In genomic region chrX:9681422-9681821, GRCh38 we compare ENCODE assay signal across 1 cellular context.
TF ChIP-seq lines count a peak whose summit lies in the region.

No MANE protein-coding gene starts in this region.

TF ChIP-seq in HCT116, 20 proteins besides CTCF, POLR2A, EP300 and RAD21 (continued from another document):
- no peak for TF ChIP-seq ZBTB33 (IDR thresholded peaks at IDR 0.05; ENCODE audit: extremely low read depth, insufficient replicate concordance, low read length)
- TF ChIP-seq MAX (IDR thresholded peaks at IDR 0.05): no peak
- no peak for TF ChIP-seq ELF1 (IDR thresholded peaks at IDR 0.05; ENCODE audit: borderline replicate concordance, low read depth)
- no peak for TF ChIP-seq SP1 (IDR thresholded peaks at IDR 0.05; ENCODE audit: low read depth)
- no peak for TF ChIP-seq CBX3 (IDR thresholded peaks at IDR 0.05; ENCODE audit: low read depth)
- TF ChIP-seq FOSL1 (IDR thresholded peaks at IDR 0.05; ENCODE audit: low read depth): no peak
- no peak for TF ChIP-seq EZH2phosphoT487 (IDR thresholded peaks at IDR 0.05; ENCODE audit: borderline replicate concordance)
- no peak for TF ChIP-seq ZNF274 (IDR thresholded peaks at IDR 0.05; ENCODE audit: low read depth, low read length)
- TF ChIP-seq EGR1 (IDR thresholded peaks at IDR 0.05; ENCODE audit: low read depth): no peak
- no peak for TF ChIP-seq EZH2 (IDR thresholded peaks at IDR 0.05)
- TF ChIP-seq ATF3 (IDR thresholded peaks at IDR 0.05): no peak
- no peak for TF ChIP-seq SRF (IDR thresholded peaks at IDR 0.05; ENCODE audit: low read depth)
